ENCODE assay signal across 7 cellular contexts in the genomic region with DNA sequence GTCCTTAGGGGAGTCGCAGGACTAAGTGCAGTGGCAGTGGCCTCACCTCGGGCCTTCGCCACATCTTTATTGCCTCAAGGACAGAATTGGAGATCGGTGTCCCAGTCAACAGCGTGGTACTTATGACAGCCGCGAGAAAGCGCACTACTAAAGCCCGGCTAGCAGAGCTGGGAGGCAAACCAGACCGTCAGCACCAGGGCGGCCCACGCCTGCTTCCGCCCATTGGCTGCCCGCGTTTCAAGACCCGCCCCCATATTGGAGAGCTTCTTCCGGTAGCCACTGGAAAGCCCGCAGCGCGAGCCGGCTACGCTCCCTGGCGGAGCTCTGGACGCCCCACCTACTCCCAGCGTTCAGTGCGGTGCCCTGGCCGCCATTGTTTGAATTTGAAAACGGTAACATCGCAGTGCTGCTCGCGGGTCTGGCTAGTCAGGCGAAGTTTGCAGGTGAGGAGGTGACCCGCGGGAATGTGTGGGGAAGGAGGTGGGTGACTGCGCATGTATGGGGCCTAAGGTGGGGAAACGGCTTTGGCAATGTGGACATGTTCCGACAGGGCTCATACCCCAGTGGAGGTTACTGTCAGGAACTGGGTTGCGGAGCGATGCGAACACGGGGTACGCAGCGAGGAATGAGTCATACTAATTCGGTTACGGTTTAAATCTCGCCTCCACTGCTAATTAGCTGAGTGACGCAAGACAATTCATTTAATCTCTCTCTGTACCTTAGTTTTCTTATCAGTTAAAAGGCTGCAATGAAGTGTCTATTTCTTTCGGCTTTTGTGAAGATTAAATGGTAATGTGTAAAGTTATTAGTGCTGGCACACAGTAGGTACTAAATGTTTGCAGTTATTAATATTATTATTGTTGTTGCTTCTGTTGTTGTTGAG. TPM values are rescaled to one million over a fixed set of nuclear protein-coding genes. Genes with fewer than 3 reads are reported as not detected.
DNase-seq lines count a peak whose midpoint lies in the region; ATAC-seq and TF ChIP-seq lines count a peak whose summit lies in the region.

A gene with protein sequence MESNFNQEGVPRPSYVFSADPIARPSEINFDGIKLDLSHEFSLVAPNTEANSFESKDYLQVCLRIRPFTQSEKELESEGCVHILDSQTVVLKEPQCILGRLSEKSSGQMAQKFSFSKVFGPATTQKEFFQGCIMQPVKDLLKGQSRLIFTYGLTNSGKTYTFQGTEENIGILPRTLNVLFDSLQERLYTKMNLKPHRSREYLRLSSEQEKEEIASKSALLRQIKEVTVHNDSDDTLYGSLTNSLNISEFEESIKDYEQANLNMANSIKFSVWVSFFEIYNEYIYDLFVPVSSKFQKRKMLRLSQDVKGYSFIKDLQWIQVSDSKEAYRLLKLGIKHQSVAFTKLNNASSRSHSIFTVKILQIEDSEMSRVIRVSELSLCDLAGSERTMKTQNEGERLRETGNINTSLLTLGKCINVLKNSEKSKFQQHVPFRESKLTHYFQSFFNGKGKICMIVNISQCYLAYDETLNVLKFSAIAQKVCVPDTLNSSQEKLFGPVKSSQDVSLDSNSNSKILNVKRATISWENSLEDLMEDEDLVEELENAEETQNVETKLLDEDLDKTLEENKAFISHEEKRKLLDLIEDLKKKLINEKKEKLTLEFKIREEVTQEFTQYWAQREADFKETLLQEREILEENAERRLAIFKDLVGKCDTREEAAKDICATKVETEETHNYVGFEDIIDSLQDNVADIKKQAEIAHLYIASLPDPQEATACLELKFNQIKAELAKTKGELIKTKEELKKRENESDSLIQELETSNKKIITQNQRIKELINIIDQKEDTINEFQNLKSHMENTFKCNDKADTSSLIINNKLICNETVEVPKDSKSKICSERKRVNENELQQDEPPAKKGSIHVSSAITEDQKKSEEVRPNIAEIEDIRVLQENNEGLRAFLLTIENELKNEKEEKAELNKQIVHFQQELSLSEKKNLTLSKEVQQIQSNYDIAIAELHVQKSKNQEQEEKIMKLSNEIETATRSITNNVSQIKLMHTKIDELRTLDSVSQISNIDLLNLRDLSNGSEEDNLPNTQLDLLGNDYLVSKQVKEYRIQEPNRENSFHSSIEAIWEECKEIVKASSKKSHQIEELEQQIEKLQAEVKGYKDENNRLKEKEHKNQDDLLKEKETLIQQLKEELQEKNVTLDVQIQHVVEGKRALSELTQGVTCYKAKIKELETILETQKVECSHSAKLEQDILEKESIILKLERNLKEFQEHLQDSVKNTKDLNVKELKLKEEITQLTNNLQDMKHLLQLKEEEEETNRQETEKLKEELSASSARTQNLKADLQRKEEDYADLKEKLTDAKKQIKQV (N-terminal part only) (plus strand): TSS at position 353 of the 883 bp plus-strand sequence. CDS start 3,705 bp downstream, outside the sequence.

- H3K27ac ChIP-seq in hepatocyte = peak within 1 kb of the TSS; percentile 86

- no peaks in the 10 kb centered on the region for H3K9me2 ChIP-seq in hepatocyte (replicated peaks; ENCODE audit: insufficient read depth)

- 1% methylated on average over 48 of the region's 48 CpGs for WGBS in hepatocyte (ENCODE audit: low lambda C conversion rate, missing lambda C conversion rate)

- DNase-seq in NCI-H2081 (lab: John Stamatoyannopoulos, UW) (peak; percentile 93 to 95), T1000 (lab: John Stamatoyannopoulos, UW) (peak; percentile 97), astrocyte of the spinal cord (ENCODE audit: low read depth, low spot score) (peak; percentile 97), hepatocyte (ENCODE audit: low spot score) (peak; percentile 98), renal cortical epithelial cell (ENCODE audit: low read depth) (peak; percentile 92)

- TF ChIP-seq CTCF in astrocyte of the spinal cord (IDR thresholded peaks at IDR 0.05; ENCODE audit: low read depth, low read length) = peak; percentile 47
- TF ChIP-seq CTCF in hepatocyte (IDR thresholded peaks at IDR 0.05; ENCODE audit: poor library complexity) = peak; percentile 40

- H3K9me3 ChIP-seq in hepatocyte (ENCODE audit: low read depth) = no peaks in the 10 kb centered on the region

- H3K27me3 ChIP-seq in hepatocyte = no peaks in the 10 kb centered on the region

- ATAC-seq in GM18511 (IDR thresholded peaks at IDR 0.05; ENCODE audit: unreplicated experiment) (peak; percentile 97), HG03039 (IDR thresholded peaks at IDR 0.05; ENCODE audit: unreplicated experiment) (peak; percentile 96)

- peak within 1 kb of the TSS; percentile 65 for H2AFZ ChIP-seq in hepatocyte

- H3K4me2 ChIP-seq in hepatocyte = peak within 1 kb of the TSS; percentile 82

- H3K4me1 ChIP-seq in hepatocyte (ENCODE audit: insufficient read depth) = no peaks in the 10 kb centered on the region

- H3K4me3 ChIP-seq in astrocyte of the spinal cord (ENCODE audit: low read depth, low read length) = peak within 1 kb of the TSS; percentile 90
- peak within 1 kb of the TSS; percentile 43 for H3K4me3 ChIP-seq in hepatocyte

- H4K20me1 ChIP-seq in hepatocyte (ENCODE audit: insufficient read depth, poor library complexity, severe bottlenecking) = no peaks in the 10 kb centered on the region

- in situ Hi-C loops in astrocyte of the spinal cord (cut with HindIII; ENCODE audit: low sequenced_read_pairs) = no loop called here

- peaks cover 46% of the 10 kb centered on the region for H3K79me2 ChIP-seq in hepatocyte

- no peaks in the 10 kb centered on the region for H3K36me3 ChIP-seq in hepatocyte (replicated peaks; ENCODE audit: insufficient read depth, low read depth)

RNA-seq across cellular contexts. Expression of the gene that starts here (rescaled TPM):
- total RNA-seq in hepatocyte (6.5 and 6.9 TPM in 2 replicates), renal cortical epithelial cell (5.4 and 10.6 TPM in 2 replicates)
- 4.6 and 5.5 TPM in 2 replicates for polyA plus RNA-seq in hepatocyte

Comparison
In these comparisons a context has a peak if more than half of its experiments do, and no peak if none do; other contexts are left out.
1. Peak in every context shown above with its lines: DNase-seq, ATAC-seq, H3K4me3 ChIP-seq and H3K27ac ChIP-seq.